Comparison of ENCODE assay signal across 11 cellular contexts in the genomic region with DNA sequence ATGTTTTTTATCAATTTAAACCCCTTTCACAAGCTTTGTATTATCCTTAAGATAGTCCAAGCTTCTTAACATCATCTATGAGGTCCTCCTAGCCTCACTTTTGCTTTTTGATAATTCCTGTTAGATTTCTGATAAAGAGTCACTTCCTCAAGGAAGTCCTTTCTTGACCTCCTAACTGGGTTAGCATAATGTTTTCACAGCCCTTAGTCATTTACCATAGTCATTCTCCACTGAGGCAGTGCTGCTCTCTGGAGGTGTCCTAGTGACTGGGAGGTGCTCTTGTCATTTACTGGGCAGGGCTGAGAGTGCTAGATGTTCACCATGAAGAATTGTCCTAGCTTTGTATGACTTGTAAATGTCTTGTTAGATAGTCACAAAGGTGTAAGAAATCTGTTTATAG. TPM values are rescaled to one million over a fixed set of nuclear protein-coding genes. Genes with fewer than 3 reads are reported as not detected.
DNase-seq lines count a peak whose midpoint lies in the region; ATAC-seq and TF ChIP-seq lines count a peak whose summit lies in the region.
"Had no signal": no experiment of that assay in that cellular context is flagged by ENCODE, and none has a peak within 500 bp of the region (broad histone marks: within the 10 kb centered on the region; RNA-seq: fewer than 3 reads in every experiment).

No MANE protein-coding gene starts in this region.

- intact Hi-C loops in colonic mucosa (cut with DNase I) = no loop called here

- CTCF ChIA-PET in GM10248 (lab: Yijun Ruan, JAX) = interaction anchor here (1.2 to 5.4 kb wide), 3 partner anchors 9 to 24 kb away, joined by 3 to 31 read pairs (median 3); no protein-coding TSS in a partner anchor
- CTCF ChIA-PET in activated CD8-positive, alpha-beta memory T cell treated with anti-CD3 and anti-CD28 coated beads, Interleukin-2, amount 10 ng/mL, durations not matched to agents 7 days and 5 days (lab: Charles Lee) = interaction anchor here (0.9 to 2.4 kb wide), 4 partner anchors 19 to 1260 kb away, joined by 3 to 8 read pairs (median 5); a partner anchor contains a TSS

- peak; percentile 23 for TF ChIP-seq CTCF in GM10248 (IDR thresholded peaks at IDR 0.05; ENCODE audit: control extremely low read depth, extremely low read depth, low read depth, missing control alignments)
- TF ChIP-seq CTCF in colonic mucosa (IDR thresholded peaks at IDR 0.05) = no peak
- peak; percentile 8 for TF ChIP-seq CTCF in neural progenitor cell (IDR thresholded peaks at IDR 0.05)

- no peak overlapping the region for H3K27ac Mint-ChIP-seq in neural progenitor cell
- H3K27ac Mint-ChIP-seq in activated CD8-positive, alpha-beta memory T cell treated with anti-CD3 and anti-CD28 coated beads, Interleukin-2, amount 10 ng/mL, durations not matched to agents 7 days and 5 days = no peak overlapping the region
- H3K27ac Mint-ChIP-seq: activated T-cell treated with anti-CD3 and anti-CD28 coated beads, Interleukin-2, amount 50 U/mL, for 24 hours had no signal

- no peak overlapping the region for H3K27ac ChIP-seq in colonic mucosa
- no peak overlapping the region for H3K27ac ChIP-seq in neural progenitor cell

- POLR2A ChIA-PET in GM10248 (lab: Yijun Ruan, JAX) = no interaction called here

- no peak overlapping the region for H3K4me2 ChIP-seq in neural progenitor cell

- H3K4me3 ChIP-seq in colonic mucosa = no peak overlapping the region
- H3K4me3 ChIP-seq in neural progenitor cell = no peak overlapping the region

- H3F3A ChIP-seq in neural progenitor cell (ENCODE audit: low read depth) = peaks cover 6% of the 10 kb centered on the region

- ATAC-seq in activated CD8-positive, alpha-beta memory T cell treated with anti-CD3 and anti-CD28 coated beads, Interleukin-2, amount 10 ng/mL, durations not matched to agents 7 days and 5 days = no peak

- H4K20me1 ChIP-seq in neural progenitor cell (ENCODE audit: low read depth) = peaks cover 82% of the 10 kb centered on the region

- H3K27me3 ChIP-seq in colonic mucosa = no peaks in the 10 kb centered on the region
- no peaks in the 10 kb centered on the region for H3K27me3 ChIP-seq in neural progenitor cell

- H3K79me2 ChIP-seq in neural progenitor cell (ENCODE audit: low read depth) = peaks cover 99% of the 10 kb centered on the region

- peaks cover 16% of the 10 kb centered on the region for H3K4me1 Mint-ChIP-seq in neural progenitor cell
- peaks cover 16% of the 10 kb centered on the region for H3K4me1 Mint-ChIP-seq in activated CD8-positive, alpha-beta memory T cell treated with anti-CD3 and anti-CD28 coated beads, Interleukin-2, amount 10 ng/mL, durations not matched to agents 7 days and 5 days

- peaks cover 12% of the 10 kb centered on the region for H3K36me3 Mint-ChIP-seq in neural progenitor cell
- H3K36me3 Mint-ChIP-seq in activated CD8-positive, alpha-beta memory T cell treated with anti-CD3 and anti-CD28 coated beads, Interleukin-2, amount 10 ng/mL, durations not matched to agents 7 days and 5 days = no peaks in the 10 kb centered on the region

- H3K9me3 ChIP-seq in colonic mucosa (no peaks in the 10 kb centered on the region), neural progenitor cell (ENCODE audit: low read depth) (no peaks in the 10 kb centered on the region)

- DNase-seq in GM10248 (ENCODE audit: extremely low spot score) (no peak), MV-4-11 (lab: John Stamatoyannopoulos, UW) (peak; percentile 66), colonic mucosa (peak; percentile 25), neural progenitor cell (ENCODE audit: low spot score) (no peak), hippocampal formation (lab: John Stamatoyannopoulos, UW) (no peak), middle frontal gyrus (ENCODE audit: extremely low spot score, low spot score) (no peak)
- DNase-seq in activated CD8-positive, alpha-beta memory T cell treated with anti-CD3 and anti-CD28 coated beads, Interleukin-2, amount 10 ng/mL, durations not matched to agents 7 days and 5 days = no peak
- DNase-seq in activated CD4-positive, alpha-beta T cell treated with anti-CD3 and anti-CD28 coated beads for 4 hours = no peak
- DNase-seq: activated T-cell treated with anti-CD3 and anti-CD28 coated beads, Interleukin-2, amount 50 U/mL, for 24 hours; NCI-H748 treated with DMSO at 0.1 percent for 48 hours; stimulated activated CD4-positive, alpha-beta T cell treated with anti-CD3 and anti-CD28 coated beads, Interleukin-12 subunit alpha, Interleukin-12 subunit beta, amount 100 ng/mL, for 4 hours had no signal

- H3K9ac ChIP-seq in colonic mucosa (ENCODE audit: low read depth in 2 of 2, low read length in 2 of 2) (no peak overlapping the region), neural progenitor cell (no peak overlapping the region)

- H3K4me3 Mint-ChIP-seq in neural progenitor cell = no peak overlapping the region
- H3K4me3 Mint-ChIP-seq in activated CD8-positive, alpha-beta memory T cell treated with anti-CD3 and anti-CD28 coated beads, Interleukin-2, amount 10 ng/mL, durations not matched to agents 7 days and 5 days = no peak overlapping the region
- H3K4me3 Mint-ChIP-seq: activated T-cell treated with anti-CD3 and anti-CD28 coated beads, Interleukin-2, amount 50 U/mL, for 24 hours had no signal

- no peaks in the 10 kb centered on the region for H3K27me3 Mint-ChIP-seq in neural progenitor cell (ENCODE audit: insufficient read depth, low read depth)
- H3K27me3 Mint-ChIP-seq in activated CD8-positive, alpha-beta memory T cell treated with anti-CD3 and anti-CD28 coated beads, Interleukin-2, amount 10 ng/mL, durations not matched to agents 7 days and 5 days = peaks cover 2% of the 10 kb centered on the region
- H3K27me3 Mint-ChIP-seq: activated T-cell treated with anti-CD3 and anti-CD28 coated beads, Interleukin-2, amount 50 U/mL, for 24 hours had no signal

- H3K4me1 ChIP-seq in colonic mucosa (no peaks in the 10 kb centered on the region), neural progenitor cell (peaks cover 13% of the 10 kb centered on the region)

- H2AFZ ChIP-seq in neural progenitor cell (replicated peaks) = no peak overlapping the region

- H3K9me3 Mint-ChIP-seq in neural progenitor cell = peaks cover 2% of the 10 kb centered on the region
- no peaks in the 10 kb centered on the region for H3K9me3 Mint-ChIP-seq in activated CD8-positive, alpha-beta memory T cell treated with anti-CD3 and anti-CD28 coated beads, Interleukin-2, amount 10 ng/mL, durations not matched to agents 7 days and 5 days (ENCODE audit: low read depth)
- H3K9me3 Mint-ChIP-seq: activated T-cell treated with anti-CD3 and anti-CD28 coated beads, Interleukin-2, amount 50 U/mL, for 24 hours had no signal

- H3K36me3 ChIP-seq in colonic mucosa (no peaks in the 10 kb centered on the region), neural progenitor cell (no peaks in the 10 kb centered on the region)

RNA-seq across cellular contexts. Expression of a gene that starts 26.4 kb away (rescaled TPM):
- total RNA-seq in colonic mucosa (10 to 100 TPM; 78.0 to 89.9 TPM), neural progenitor cell (ENCODE audit: low replicate concordance) (194 and 316 TPM in 2 replicates)
- 10 to 100 TPM; 87.8 to 89.6 TPM for total RNA-seq in activated CD8-positive, alpha-beta memory T cell treated with anti-CD3 and anti-CD28 coated beads, Interleukin-2, amount 10 ng/mL, durations not matched to agents 7 days and 5 days

Comparison
In these comparisons a context has a peak if more than half of its experiments do, and no peak if none do; other contexts are left out.
1. DNase-seq: peak in MV-4-11 (single experiment) and colonic mucosa (single experiment); none in GM10248 (single experiment), neural progenitor cell (single experiment), activated CD8-positive, alpha-beta memory T cell treated with anti-CD3 and anti-CD28 coated beads, Interleukin-2, amount 10 ng/mL, durations not matched to agents 7 days and 5 days (single experiment), hippocampal formation (0 of 2), middle frontal gyrus (single experiment) and activated CD4-positive, alpha-beta T cell treated with anti-CD3 and anti-CD28 coated beads for 4 hours (0 of 2).